1 cellular context compared by ENCODE assay signal in genomic region chr16:20911361-20911760, GRCh38.
TF ChIP-seq lines count a peak whose summit lies in the region.

No MANE protein-coding gene starts in this region.

TF ChIP-seq in HepG2, 621 proteins besides CTCF, POLR2A, EP300 and RAD21 (continued from another document):
- TF ChIP-seq, protein P1, sequence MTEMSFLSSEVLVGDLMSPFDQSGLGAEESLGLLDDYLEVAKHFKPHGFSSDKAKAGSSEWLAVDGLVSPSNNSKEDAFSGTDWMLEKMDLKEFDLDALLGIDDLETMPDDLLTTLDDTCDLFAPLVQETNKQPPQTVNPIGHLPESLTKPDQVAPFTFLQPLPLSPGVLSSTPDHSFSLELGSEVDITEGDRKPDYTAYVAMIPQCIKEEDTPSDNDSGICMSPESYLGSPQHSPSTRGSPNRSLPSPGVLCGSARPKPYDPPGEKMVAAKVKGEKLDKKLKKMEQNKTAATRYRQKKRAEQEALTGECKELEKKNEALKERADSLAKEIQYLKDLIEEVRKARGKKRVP (CRISPR knock-in tag; IDR thresholded peaks at IDR 0.05), result no peak
